30 cellular contexts compared by ENCODE assay signal in the genomic region with DNA sequence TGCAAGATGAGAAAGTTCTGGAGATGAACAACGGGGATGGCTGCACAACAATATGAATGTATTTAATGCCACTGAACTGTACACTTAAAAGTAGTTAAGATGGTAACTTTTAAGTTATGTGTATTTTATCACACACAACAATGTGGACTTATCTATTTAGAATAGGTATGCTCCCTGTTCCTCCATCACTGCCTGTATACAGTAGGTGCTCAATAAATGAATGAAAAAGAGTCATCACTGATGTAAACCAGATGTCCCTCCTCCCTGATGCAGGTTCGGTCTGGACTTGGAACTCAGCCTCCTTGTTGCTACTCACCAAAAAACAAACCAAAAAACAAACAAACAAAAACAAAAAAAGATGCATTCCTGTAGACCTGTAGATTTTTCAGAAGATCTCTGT.
"Had no signal": no experiment of that assay in that cellular context is flagged by ENCODE, and none has a peak within 500 bp of the region (broad histone marks: within the 10 kb centered on the region; RNA-seq: fewer than 3 reads in every experiment).

No MANE protein-coding gene starts in this region.

- H3K36me3 Mint-ChIP-seq: activated naive CD4-positive, alpha-beta T cell treated with anti-CD3 and anti-CD28 coated beads, Interleukin-2, amount 10 ng/mL, durations not matched to agents 7 days and 5 days; activated naive CD8-positive, alpha-beta T cell treated with anti-CD3 and anti-CD28 coated beads, Interleukin-2, amount 10 ng/mL, durations not matched to agents 7 days and 5 days; T-cell had no signal

- FAIRE-seq: colon had no signal

- ATAC-seq: activated naive CD4-positive, alpha-beta T cell treated with anti-CD3 and anti-CD28 coated beads, Interleukin-2, amount 50 U/mL, for 72 hours; activated T-cell treated with anti-CD3 and anti-CD28 coated beads, Interleukin-2, amount 50 U/mL, for 72 hours; effector memory CD8-positive, alpha-beta T cell; foreskin keratinocyte; gastrocnemius medialis; heart left ventricle; T-cell had no signal

- H3K4me1 ChIP-seq: ascending aorta, foreskin keratinocyte, gastrocnemius medialis, heart left ventricle had no signal

- DNase-seq: activated CD4-positive, alpha-beta memory T cell treated with anti-CD3 and anti-CD28 coated beads, Interleukin-2, amount 10 ng/mL, durations not matched to agents 7 days and 5 days; activated CD4-positive, alpha-beta T cell treated with anti-CD3 and anti-CD28 coated beads for 1 hour; activated CD4-positive, alpha-beta T cell treated with anti-CD3 and anti-CD28 coated beads for 4 hours; activated CD4-positive, alpha-beta T cell treated with anti-CD3 and anti-CD28 coated beads, Interleukin-2, amount 10 ng/mL, durations not matched to agents 7 days and 5 days; activated CD4-positive, alpha-beta T cell treated with anti-CD3 and anti-CD28 coated beads, Interleukin-2, amount 50 U/mL, for 4 hours; activated CD8-positive, alpha-beta memory T cell treated with anti-CD3 and anti-CD28 coated beads, Interleukin-2, amount 50 U/mL, for 48 hours; activated gamma-delta T cell; activated naive CD4-positive, alpha-beta T cell; activated naive CD4-positive, alpha-beta T cell treated with anti-CD3 and anti-CD28 coated beads, Interleukin-2, amount 10 ng/mL, durations not matched to agents 7 days and 5 days; activated naive CD8-positive, alpha-beta T cell treated with anti-CD3 and anti-CD28 coated beads, Interleukin-2, amount 10 ng/mL, durations not matched to agents 7 days and 5 days; activated T-cell treated with anti-CD3 and anti-CD28 coated beads for 4 hours; activated T-cell treated with anti-CD3 and anti-CD28 coated beads, Interleukin-2, amount 50 U/mL, for 24 hours; activated T-cell treated with anti-CD3 and anti-CD28 coated beads, Interleukin-2, amount 50 U/mL, for 72 hours; brain microvascular endothelial cell; caudate nucleus; cortex of kidney; dermis blood vessel endothelial cell; effector CD4-positive, alpha-beta T cell; effector memory CD8-positive, alpha-beta T cell; erythroblast; foreskin keratinocyte; gastrocnemius medialis; glutamatergic neuron; heart left ventricle; T-cell; T-helper 2 cell had no signal

- H3K27me3 Mint-ChIP-seq: activated CD4-positive, alpha-beta memory T cell treated with anti-CD3 and anti-CD28 coated beads, Interleukin-2, amount 10 ng/mL, durations not matched to agents 7 days and 5 days; activated CD4-positive, alpha-beta T cell treated with anti-CD3 and anti-CD28 coated beads, Interleukin-2, amount 10 ng/mL, durations not matched to agents 7 days and 5 days; activated naive CD4-positive, alpha-beta T cell treated with anti-CD3 and anti-CD28 coated beads, Interleukin-2, amount 10 ng/mL, durations not matched to agents 7 days and 5 days; activated naive CD8-positive, alpha-beta T cell treated with anti-CD3 and anti-CD28 coated beads, Interleukin-2, amount 10 ng/mL, durations not matched to agents 7 days and 5 days; activated T-cell treated with anti-CD3 and anti-CD28 coated beads, Interleukin-2, amount 50 U/mL, for 24 hours had no signal

- H3K4me1 Mint-ChIP-seq: activated CD4-positive, alpha-beta T cell treated with anti-CD3 and anti-CD28 coated beads, Interleukin-2, amount 10 ng/mL, durations not matched to agents 7 days and 5 days; activated naive CD4-positive, alpha-beta T cell treated with anti-CD3 and anti-CD28 coated beads, Interleukin-2, amount 10 ng/mL, durations not matched to agents 7 days and 5 days; activated naive CD8-positive, alpha-beta T cell treated with anti-CD3 and anti-CD28 coated beads, Interleukin-2, amount 10 ng/mL, durations not matched to agents 7 days and 5 days; T-cell had no signal

- H3K9me3 ChIP-seq: ascending aorta, esophagus muscularis mucosa, gastrocnemius medialis, heart left ventricle had no signal

- H3K27ac Mint-ChIP-seq: activated CD4-positive, alpha-beta memory T cell treated with anti-CD3 and anti-CD28 coated beads, Interleukin-2, amount 10 ng/mL, durations not matched to agents 7 days and 5 days; activated CD4-positive, alpha-beta T cell treated with anti-CD3 and anti-CD28 coated beads, Interleukin-2, amount 10 ng/mL, durations not matched to agents 7 days and 5 days; activated naive CD4-positive, alpha-beta T cell treated with anti-CD3 and anti-CD28 coated beads, Interleukin-2, amount 10 ng/mL, durations not matched to agents 7 days and 5 days; activated naive CD4-positive, alpha-beta T cell treated with anti-CD3 and anti-CD28 coated beads, Interleukin-2, amount 50 U/mL, for 72 hours; activated naive CD8-positive, alpha-beta T cell treated with anti-CD3 and anti-CD28 coated beads, Interleukin-2, amount 10 ng/mL, durations not matched to agents 7 days and 5 days; activated T-cell treated with anti-CD3 and anti-CD28 coated beads, Interleukin-2, amount 50 U/mL, for 24 hours; activated T-cell treated with anti-CD3 and anti-CD28 coated beads, Interleukin-2, amount 50 U/mL, for 72 hours; effector memory CD8-positive, alpha-beta T cell; T-cell had no signal

- H3K4me3 ChIP-seq: ascending aorta, esophagus muscularis mucosa, gastrocnemius medialis, heart left ventricle had no signal

- H3K36me3 ChIP-seq: ascending aorta, brain microvascular endothelial cell, esophagus muscularis mucosa, gastrocnemius medialis, heart left ventricle had no signal

- H3K27ac ChIP-seq: ascending aorta, brain microvascular endothelial cell, esophagus muscularis mucosa, foreskin keratinocyte, gastrocnemius medialis, heart left ventricle had no signal

- H3K27me3 ChIP-seq: ascending aorta, brain microvascular endothelial cell, esophagus muscularis mucosa, foreskin keratinocyte, gastrocnemius medialis, heart left ventricle had no signal

- H3K9me3 Mint-ChIP-seq: activated T-cell treated with anti-CD3 and anti-CD28 coated beads, Interleukin-2, amount 50 U/mL, for 24 hours had no signal

- H3K4me3 Mint-ChIP-seq: activated CD4-positive, alpha-beta memory T cell treated with anti-CD3 and anti-CD28 coated beads, Interleukin-2, amount 10 ng/mL, durations not matched to agents 7 days and 5 days; activated CD4-positive, alpha-beta T cell treated with anti-CD3 and anti-CD28 coated beads, Interleukin-2, amount 10 ng/mL, durations not matched to agents 7 days and 5 days; activated naive CD4-positive, alpha-beta T cell treated with anti-CD3 and anti-CD28 coated beads, Interleukin-2, amount 10 ng/mL, durations not matched to agents 7 days and 5 days; activated naive CD8-positive, alpha-beta T cell treated with anti-CD3 and anti-CD28 coated beads, Interleukin-2, amount 10 ng/mL, durations not matched to agents 7 days and 5 days; activated T-cell treated with anti-CD3 and anti-CD28 coated beads, Interleukin-2, amount 50 U/mL, for 24 hours; activated T-cell treated with anti-CD3 and anti-CD28 coated beads, Interleukin-2, amount 50 U/mL, for 72 hours; effector memory CD8-positive, alpha-beta T cell; T-cell had no signal
